Comparison of ENCODE assay signal across 8 cellular contexts in the genomic region with DNA sequence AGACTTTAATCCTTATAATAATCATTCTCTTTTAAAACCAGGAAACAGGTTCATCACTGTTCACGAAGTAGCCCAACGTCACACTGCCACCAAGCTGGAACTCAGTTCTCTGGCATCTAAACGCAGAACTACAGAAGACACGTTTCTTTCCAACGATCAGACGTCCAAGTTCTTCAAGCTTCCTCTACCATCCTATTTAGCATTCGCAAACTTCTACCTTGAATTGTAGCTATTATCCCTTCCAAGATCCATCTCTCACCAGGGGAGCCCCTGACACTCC. TPM values are rescaled to one million over a fixed set of nuclear protein-coding genes. Genes with fewer than 3 reads are reported as not detected.
DNase-seq lines count a peak whose midpoint lies in the region; ATAC-seq and TF ChIP-seq lines count a peak whose summit lies in the region.

No MANE protein-coding gene starts in this region.

- WGBS in adrenal gland, 4 donors, result 0 to 2% (median 0%) methylated on average over 6 to 7 of the region's 7 CpGs
- WGBS in right cardiac atrium, result under 1% methylated on average over 7 of the region's 7 CpGs

- peak overlapping the region; percentile 74 for H3K9ac ChIP-seq in rectal smooth muscle tissue (ENCODE audit: low read length)

- H3K4me1 ChIP-seq in adrenal gland (replicated peaks in 1 of 2), result peaks cover 4 to 12% of the 10 kb centered on the region in 2 donors
- H3K4me1 ChIP-seq in right cardiac atrium (ENCODE audit: control insufficient read depth, insufficient read depth, low read length), result no peaks in the 10 kb centered on the region
- no peaks in the 10 kb centered on the region for H3K4me1 ChIP-seq in rectal smooth muscle tissue (ENCODE audit: control insufficient read depth, insufficient read depth, low read length)

- intact Hi-C loops in adrenal gland (cut with DNase I) (no loop called here), right cardiac atrium (cut with DNase I) (no loop called here)

- H3K27ac ChIP-seq in AG04450 (ENCODE audit: low read depth, low read length) (peak overlapping the region; percentile 94), adrenal gland (peak overlapping the region; percentile 60 to 96 (median 82)), right cardiac atrium (ENCODE audit: low read length) (peak overlapping the region; percentile 84), rectal smooth muscle tissue (ENCODE audit: low read depth, low read length) (peak overlapping the region; percentile 94)

- TF ChIP-seq CTCF in AG04450 (IDR thresholded peaks at IDR 0.05; ENCODE audit: low read depth, low read length) (no peak), GM13977 (IDR thresholded peaks at IDR 0.05; ENCODE audit: extremely low read depth, insufficient read depth, missing control alignments) (no peak), adrenal gland (IDR thresholded peaks at IDR 0.05) (no peak)

- H3K9me3 ChIP-seq in AG04450 (ENCODE audit: control insufficient read depth, insufficient read depth, low read length) (peaks cover 4% of the 10 kb centered on the region; the same call in 1 of the 2 replicates), adrenal gland (replicated peaks in 1 of 3) (no peaks in the 10 kb centered on the region), right cardiac atrium (ENCODE audit: control insufficient read depth, low read length) (no peaks in the 10 kb centered on the region)

- no peak for DNase-seq in AG04450 (ENCODE audit: low read depth, low spot score)
- DNase-seq in GM13977 (ENCODE audit: low spot score), result peak; percentile 33
- DNase-seq in NOMO-1 (lab: John Stamatoyannopoulos, UW; ENCODE audit: unreplicated experiment in 2 of 2), result peak; percentile 45 to 74
- peak in 6 of 7 donors; percentile 32 to 76 (median 57) for DNase-seq in adrenal gland
- peak in 2 of 3 donors; percentile 44 to 71 for DNase-seq in right cardiac atrium
- no peak for DNase-seq in GM19240 (ENCODE audit: insufficient read length, low spot score)

- TF ChIP-seq POLR2A in adrenal gland (IDR thresholded peaks at IDR 0.05), result no peak

- CTCF ChIA-PET in AG04450 (lab: Charles Lee), result interaction anchor here (1.0 to 1.4 kb wide), 3 partner anchors 15 to 348 kb away, joined by 3 to 4 read pairs (median 3); no protein-coding TSS in a partner anchor

- H3K36me3 ChIP-seq in adrenal gland (replicated peaks in 1 of 2) (no peaks in the 10 kb centered on the region), rectal smooth muscle tissue (ENCODE audit: control insufficient read depth, insufficient read depth, low read length) (no peaks in the 10 kb centered on the region)

- ATAC-seq in HG02885 (IDR thresholded peaks at IDR 0.05; ENCODE audit: poor library complexity, unreplicated experiment) (peak; percentile 17), right cardiac atrium (peak; percentile 61 to 76)

- in situ Hi-C loops in GM13977 (cut with MboI; ENCODE audit: low pct_unique_long_range_greater_than_20kb, low sequenced_read_pairs, unreplicated experiment), result no loop called here

- H3K27me3 ChIP-seq in AG04450 (ENCODE audit: control insufficient read depth, insufficient read depth, low read length) (no peaks in the 10 kb centered on the region), adrenal gland (no peaks in the 10 kb centered on the region), right cardiac atrium (ENCODE audit: control insufficient read depth, insufficient read depth) (no peaks in the 10 kb centered on the region), rectal smooth muscle tissue (ENCODE audit: control insufficient read depth, insufficient read depth, low read length) (no peaks in the 10 kb centered on the region)

- POLR2A ChIA-PET in AG04450 (lab: Yijun Ruan, JAX), result interaction anchor here (0.6 to 2.5 kb wide), 14 partner anchors 10 to 354 kb away, joined by 3 to 54 read pairs (median 4); a partner anchor contains a TSS

- H3K4me3 ChIP-seq in AG04450 (ENCODE audit: low read depth, low read length), result peak overlapping the region; percentile 75
- H3K4me3 ChIP-seq in adrenal gland, result peak overlapping the region; percentile 20 to 86 (median 70)
- H3K4me3 ChIP-seq in right cardiac atrium (ENCODE audit: low read length), result peak overlapping the region; percentile 60
- H3K4me3 ChIP-seq in rectal smooth muscle tissue (ENCODE audit: low read length), result peak overlapping the region; percentile 96

RNA-seq across cellular contexts. Expression of a gene that starts 0.6 kb away (rescaled TPM):
- 5.2 and 7.1 TPM in 2 replicates for polyA plus RNA-seq in AG04450 (2011; rRNA removed)
- polyA minus RNA-seq in AG04450 (2011; rRNA and poly(A)+ RNA removed), result 4.3 and 5.5 TPM in 2 replicates
- 10 to 100 TPM in 1 of 8 donors, 1 to 10 TPM in 7; 1.7 to 10.5 (median 5.5) TPM for total RNA-seq in adrenal gland
- 1 to 10 TPM; 1.3 to 3.7 (median 2.2) TPM for polyA plus RNA-seq in adrenal gland
- total RNA-seq in right cardiac atrium, result 1 to 10 TPM; 4.5 to 6.9 (median 5.4) TPM
- polyA plus RNA-seq in right cardiac atrium, result 2.1 TPM

RNA-seq across cellular contexts. Expression of a gene that starts 27.2 kb away (rescaled TPM):
- polyA plus RNA-seq in AG04450 (2011; rRNA removed) (4,126 and 4,378 TPM in 2 replicates), adrenal gland (100 to 1,000 TPM; 322 to 882 (median 377) TPM), right cardiac atrium (724 TPM)
- 4,154 and 5,002 TPM in 2 replicates for polyA minus RNA-seq in AG04450 (2011; rRNA and poly(A)+ RNA removed)
- total RNA-seq in adrenal gland (1,000 to 10,000 TPM in 4 of 8 donors, 100 to 1,000 TPM in 4; 374 to 1,377 (median 956) TPM), right cardiac atrium (100 to 1,000 TPM; 772 to 952 (median 847) TPM)

Comparison
In these comparisons a context has a peak if more than half of its experiments do, and no peak if none do; other contexts are left out.
1. DNase-seq: peak in GM13977 (single experiment), NOMO-1 (2 of 2), adrenal gland (6 of 7) and right cardiac atrium (2 of 3); none in AG04450 (single experiment) and GM19240 (single experiment).
2. Peak in every context shown above with its lines, with median percentiles within 50 percentile points of each other: H3K27ac ChIP-seq and H3K4me3 ChIP-seq.